ENCODE assay signal across 16 cellular contexts in the genomic region with DNA sequence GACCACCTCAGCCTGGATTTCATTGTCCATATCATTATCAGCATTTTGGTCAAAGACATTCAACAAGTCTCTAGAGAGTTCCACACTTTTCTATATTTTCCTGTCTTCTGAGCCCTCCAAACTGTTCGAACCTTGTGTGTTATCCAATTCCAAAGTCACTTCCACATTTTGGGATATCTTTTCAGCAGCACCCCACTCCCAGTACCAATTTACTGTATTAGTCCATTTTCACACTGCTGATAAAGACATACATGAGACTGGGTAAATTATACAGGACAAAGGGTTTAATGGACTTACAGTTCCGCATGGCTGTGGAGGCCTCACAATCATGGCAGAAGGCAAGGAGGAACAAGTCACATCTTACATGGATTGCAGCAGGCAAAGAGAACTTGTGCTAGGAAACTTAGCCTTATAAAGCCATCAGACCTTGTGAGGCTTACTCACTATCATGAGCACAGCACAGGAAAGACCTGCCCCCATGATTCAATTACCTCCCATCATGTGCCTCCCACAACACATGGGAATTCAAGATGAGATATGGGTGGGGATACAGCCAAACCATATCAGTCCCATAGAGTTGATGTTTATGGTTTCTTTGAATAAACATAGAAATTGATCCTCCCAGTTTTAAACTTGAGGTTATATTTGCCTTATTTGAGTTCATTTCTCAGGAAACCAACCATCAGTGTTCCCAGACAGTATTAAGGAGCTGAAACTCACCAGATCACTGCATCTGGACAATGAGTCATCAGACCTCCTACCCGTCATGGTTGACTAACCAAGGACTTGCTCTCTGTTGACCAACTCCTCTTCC.
A peak's percentile ranks its signal among the peaks of the same experiment; 100 is the strongest.
DNase-seq lines count a peak whose midpoint lies in the region; ATAC-seq, FAIRE-seq and TF ChIP-seq lines count a peak whose summit lies in the region.
"Had no signal": no experiment of that assay in that cellular context is flagged by ENCODE, and none has a peak within 500 bp of the region (broad histone marks: within the 10 kb centered on the region; RNA-seq: fewer than 3 reads in every experiment).

No MANE protein-coding gene starts in this region.

- H3K36me3 ChIP-seq in MG63, result no peaks in the 10 kb centered on the region
- H3K36me3 ChIP-seq: stomach had no signal

- no peak overlapping the region for H3K4me3 ChIP-seq in MG63
- no peak overlapping the region for H3K4me3 ChIP-seq in choroid plexus epithelial cell (ENCODE audit: low read depth, low read length)
- H3K4me3 ChIP-seq: stomach had no signal

- no peak for TF ChIP-seq POLR2A in GM12891 (IDR thresholded peaks at IDR 0.05; ENCODE audit: low read depth, low read length)

- ATAC-seq in Right ventricle myocardium superior (ENCODE audit: poor library complexity), result no peak
- ATAC-seq: left cardiac atrium, T-helper 17 cell had no signal

- intact Hi-C loops in Right ventricle myocardium superior (cut with DNase I), result no loop called here

- FAIRE-seq in GM12891 (lab: Jason Lieb, UNC), result no peak

- H3K27me3 ChIP-seq in MG63, result no peaks in the 10 kb centered on the region
- H3K27me3 ChIP-seq: stomach had no signal

- DNase-seq in Caki2 (ENCODE audit: low read depth) (peak; percentile 75), MG63 (peak; percentile 13), choroid plexus epithelial cell (ENCODE audit: low read depth) (peak; percentile 80), non-pigmented ciliary epithelial cell (ENCODE audit: low read depth) (peak; percentile 74), C1 segment of cervical spinal cord (lab: John Stamatoyannopoulos, UW) (no peak), GM12891 (ENCODE audit: insufficient read length, low spot score) (no peak), Right ventricle myocardium superior (no peak)
- DNase-seq in activated CD4-positive, alpha-beta T cell treated with anti-CD3 and anti-CD28 coated beads, Interleukin-2, amount 50 U/mL, for 48 hours, result no peak
- DNase-seq: activated CD4-positive, alpha-beta T cell treated with anti-CD3 and anti-CD28 coated beads for 48 hours; activated T-cell treated with anti-CD3 and anti-CD28 coated beads, Interleukin-2, amount 50 U/mL, for 1 hour; CD4-positive, CD25-positive, alpha-beta regulatory T cell; hippocampal formation; left cardiac atrium; MM.1S; stomach; T-helper 17 cell had no signal

- in situ Hi-C loops in Caki2 (cut with HindIII; ENCODE audit: low pct_unique_long_range_greater_than_20kb, low sequenced_read_pairs), result no loop called here

- no peak for TF ChIP-seq CTCF in choroid plexus epithelial cell (conservative IDR thresholded peaks at IDR 0.05; ENCODE audit: low read depth, low read length)

- peaks cover 18% of the 10 kb centered on the region for H3K9me3 ChIP-seq in MG63

TF ChIP-seq in GM12891, 5 proteins besides CTCF, POLR2A, EP300 and RAD21:
- TF ChIP-seq POU2F2 (IDR thresholded peaks at IDR 0.05; ENCODE audit: low read depth, low read length) (no peak), SPI1 (IDR thresholded peaks at IDR 0.05; ENCODE audit: low read depth, low read length) (no peak), PAX5 (IDR thresholded peaks at IDR 0.05; ENCODE audit: insufficient read depth, low read length, severe bottlenecking) (no peak), POLR2AphosphoS5 (IDR thresholded peaks at IDR 0.05; ENCODE audit: low read depth, low read length) (no peak), TAF1 (IDR thresholded peaks at IDR 0.05; ENCODE audit: low read depth, low read length) (no peak)
TF ChIP-seq in GM12891: peak in this region for 0.

Comparison
In these comparisons a context has a peak if more than half of its experiments do, and no peak if none do; other contexts are left out.
1. DNase-seq: peak in Caki2 (single experiment), MG63 (single experiment), choroid plexus epithelial cell (single experiment) and non-pigmented ciliary epithelial cell (single experiment); none in C1 segment of cervical spinal cord (0 of 14), GM12891 (single experiment), Right ventricle myocardium superior (single experiment) and activated CD4-positive, alpha-beta T cell treated with anti-CD3 and anti-CD28 coated beads, Interleukin-2, amount 50 U/mL, for 48 hours (0 of 2).